In the genomic region with DNA sequence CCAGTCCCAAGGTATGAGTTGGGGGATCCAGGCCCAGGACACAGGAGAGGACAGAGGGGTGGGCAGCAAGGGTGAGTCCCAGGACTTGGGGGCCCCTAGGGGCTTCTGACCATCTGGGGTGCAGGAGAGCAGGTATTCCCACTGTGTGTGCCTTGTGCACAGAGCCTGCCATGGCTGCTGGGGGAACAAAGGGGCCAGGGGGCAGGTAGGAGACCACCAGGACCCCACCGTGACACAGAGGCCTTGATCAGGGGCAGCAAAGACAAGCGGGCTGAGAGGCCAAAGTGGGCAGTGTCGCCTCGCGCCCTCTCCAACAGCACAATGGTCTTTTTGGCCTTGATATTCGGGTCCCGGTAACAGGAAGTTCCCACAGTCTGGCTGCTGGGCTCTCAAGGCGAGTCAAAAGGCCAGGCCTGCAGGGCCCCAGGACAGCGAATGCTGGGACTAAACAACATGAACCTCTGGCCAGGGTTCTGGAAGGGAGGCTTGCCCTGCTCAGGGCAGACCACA, we compare ENCODE assay signal across 14 cellular contexts. TPM values are rescaled to one million over a fixed set of nuclear protein-coding genes. Genes with fewer than 3 reads are reported as not detected.
DNase-seq lines count a peak whose midpoint lies in the region; ATAC-seq and TF ChIP-seq lines count a peak whose summit lies in the region.
"Had no signal": no experiment of that assay in that cellular context is flagged by ENCODE, and none has a peak within 500 bp of the region (broad histone marks: within the 10 kb centered on the region; RNA-seq: fewer than 3 reads in every experiment).

No MANE protein-coding gene starts in this region.

- no peak for DNase-seq in left ventricle myocardium inferior
- DNase-seq in left ventricle myocardium superior: no peak
- DNase-seq in activated B cell treated with CpG ODN at 0.5 μM for 24 hours: no peak
- DNase-seq in mesenchymal stem cell: no peak
- no peak for DNase-seq in tibial artery
- DNase-seq in KG1 (lab: John Stamatoyannopoulos, UW): no peak
- DNase-seq: NCI-H1417, NCI-H446 treated with DMSO at 0.1 percent for 48 hours, small intestine had no signal

- H2AFZ ChIP-seq in mesenchymal stem cell (ENCODE audit: low read depth, low read length): peak overlapping the region; percentile 23

- H3K18ac ChIP-seq in mesenchymal stem cell (ENCODE audit: low read depth in 1 of 2, low read length in 2 of 2): peak overlapping the region; percentile 49 to 74

- peaks cover 96% of the 10 kb centered on the region for H3K4me1 Mint-ChIP-seq in activated B cell treated with CpG ODN at 0.5 μM for 24 hours

- no peak overlapping the region for H3K4me2 ChIP-seq in mesenchymal stem cell (ENCODE audit: low read length, poor library complexity, severe bottlenecking)

- TF ChIP-seq CTCF in left ventricle myocardium inferior (IDR thresholded peaks at IDR 0.05; ENCODE audit: borderline replicate concordance): no peak
- no peak for TF ChIP-seq CTCF in activated B cell treated with CpG ODN at 0.5 μM for 24 hours (IDR thresholded peaks at IDR 0.05)
- TF ChIP-seq CTCF in tibial artery (IDR thresholded peaks at IDR 0.05): no peak

- no peaks in the 10 kb centered on the region for H3K9me3 Mint-ChIP-seq in activated B cell treated with CpG ODN at 0.5 μM for 24 hours

- intact Hi-C loops in left ventricle myocardium inferior (cut with micrococcal nuclease) (no loop called here), left ventricle myocardium superior (cut with micrococcal nuclease) (no loop called here), activated B cell treated with CpG ODN at 0.5 μM for 24 hours (cut with micrococcal nuclease) (loop anchor here (1.0 to 10.0 kb wide), 3 partner anchors 12 to 549 kb away; no protein-coding TSS in a partner anchor), tibial artery (cut with DNase I; ENCODE audit: low total_unique reads) (loop anchor here (10.0 kb wide), 1 partner anchor 49 kb away; no protein-coding TSS in a partner anchor)

- no peak overlapping the region for H3K23ac ChIP-seq in mesenchymal stem cell (ENCODE audit: low read length in 2 of 2)

- H4K8ac ChIP-seq in mesenchymal stem cell (ENCODE audit: low read length): peak overlapping the region; percentile 1

- H3K14ac ChIP-seq in mesenchymal stem cell (ENCODE audit: low read length in 2 of 2): peak overlapping the region in 1 of 2 experiments; percentile 58

- WGBS in mesenchymal stem cell: 82% methylated on average over 9 of the region's 9 CpGs

- H3K27ac Mint-ChIP-seq in activated B cell treated with CpG ODN at 0.5 μM for 24 hours: peak overlapping the region; percentile 83

- H3K36me3 Mint-ChIP-seq in activated B cell treated with CpG ODN at 0.5 μM for 24 hours (ENCODE audit: low read depth): no peaks in the 10 kb centered on the region

- no peak overlapping the region for H2BK12ac ChIP-seq in mesenchymal stem cell (ENCODE audit: low read length in 2 of 2)

- H3K4ac ChIP-seq in mesenchymal stem cell (ENCODE audit: low read depth in 1 of 2, low read length in 2 of 2): no peak overlapping the region

- H2AK5ac ChIP-seq in mesenchymal stem cell (ENCODE audit: low read length, severe bottlenecking): no peak overlapping the region

- H3K36me3 ChIP-seq in left ventricle myocardium inferior: peaks cover 4% of the 10 kb centered on the region
- H3K36me3 ChIP-seq in mesenchymal stem cell (ENCODE audit: control insufficient read depth in 1 of 2, insufficient read depth in 2 of 2, low read depth in 1 of 2, low read length in 2 of 2): peaks cover 0 to 3% of the 10 kb centered on the region in 2 experiments
- peaks cover 0 to 6% (median 6%) of the 10 kb centered on the region in 3 donors for H3K36me3 ChIP-seq in tibial artery

- no peak overlapping the region for H2BK5ac ChIP-seq in mesenchymal stem cell (ENCODE audit: low read depth, low read length, poor library complexity, severe bottlenecking)

- H3K9me3 ChIP-seq in left ventricle myocardium inferior (replicated peaks): no peaks in the 10 kb centered on the region
- H3K9me3 ChIP-seq in mesenchymal stem cell (ENCODE audit: control insufficient read depth, low read length): no peaks in the 10 kb centered on the region
- H3K9me3 ChIP-seq in tibial artery: no peaks in the 10 kb centered on the region

- no peak overlapping the region for H3K4me3 ChIP-seq in left ventricle myocardium inferior
- no peak overlapping the region for H3K4me3 ChIP-seq in mesenchymal stem cell (ENCODE audit: insufficient read depth in 1 of 2, low read depth in 1 of 2, low read length in 2 of 2)
- H3K4me3 ChIP-seq in tibial artery: no peak overlapping the region
- H3K4me3 ChIP-seq: SK-N-MC had no signal

- POLR2A ChIA-PET in activated B cell treated with CpG ODN at 0.5 μM for 24 hours (lab: Charles Lee): interaction anchor here (0.7 to 1.0 kb wide), 2 partner anchors 28 to 107 kb away, joined by 3 read pairs; a partner anchor contains a TSS

- H3K27ac ChIP-seq in left ventricle myocardium inferior (replicated peaks) (peak overlapping the region; percentile 94), mesenchymal stem cell (ENCODE audit: low read length, poor library complexity, severe bottlenecking) (no peak overlapping the region), tibial artery (peak overlapping the region; percentile 10 to 48)
- H3K27ac ChIP-seq: SK-N-MC had no signal

- peak overlapping the region; percentile 52 for H3K4me3 Mint-ChIP-seq in activated B cell treated with CpG ODN at 0.5 μM for 24 hours

- H3K27me3 ChIP-seq in left ventricle myocardium inferior (ENCODE audit: low read depth): no peaks in the 10 kb centered on the region
- no peaks in the 10 kb centered on the region for H3K27me3 ChIP-seq in mesenchymal stem cell (ENCODE audit: control insufficient read depth in 1 of 2, insufficient read depth in 1 of 2, low read length in 2 of 2)
- H3K27me3 ChIP-seq in tibial artery: no peaks in the 10 kb centered on the region

- H2BK15ac ChIP-seq in mesenchymal stem cell (ENCODE audit: low read depth, poor library complexity, severe bottlenecking): no peak overlapping the region

- CTCF ChIA-PET in activated B cell treated with CpG ODN at 0.5 μM for 24 hours (lab: Charles Lee): interaction anchor here (0.7 kb wide), 1 partner anchor 42 kb away, joined by 3 read pairs; no protein-coding TSS in a partner anchor

- H2BK120ac ChIP-seq in mesenchymal stem cell (ENCODE audit: low read depth, low read length): no peak overlapping the region

- H4K91ac ChIP-seq in mesenchymal stem cell (ENCODE audit: low read length): peak overlapping the region; percentile 52

- H3K79me1 ChIP-seq in mesenchymal stem cell (replicated peaks; ENCODE audit: low read length, poor library complexity, severe bottlenecking): no peaks in the 10 kb centered on the region

- H3K27me3 Mint-ChIP-seq in activated B cell treated with CpG ODN at 0.5 μM for 24 hours: no peaks in the 10 kb centered on the region

- peaks cover 100% of the 10 kb centered on the region for H3K4me1 ChIP-seq in left ventricle myocardium inferior
- H3K4me1 ChIP-seq in mesenchymal stem cell (ENCODE audit: control insufficient read depth, insufficient read depth, low read depth, low read length): peaks cover 27% of the 10 kb centered on the region
- H3K4me1 ChIP-seq in tibial artery: peaks cover 0 to 57% (median 39%) of the 10 kb centered on the region in 4 donors

- no peak overlapping the region for H3K9ac ChIP-seq in mesenchymal stem cell (ENCODE audit: low read length)

- no peak for ATAC-seq in left ventricle myocardium superior
- ATAC-seq in activated B cell treated with CpG ODN at 0.5 μM for 24 hours (ENCODE audit: low read depth): no peak
- no peak for ATAC-seq in GM18502 (IDR thresholded peaks at IDR 0.05; ENCODE audit: poor library complexity, unreplicated experiment)
- no peak for ATAC-seq in HG02885 (IDR thresholded peaks at IDR 0.05; ENCODE audit: poor library complexity, unreplicated experiment)
- ATAC-seq: HCT116 had no signal

RNA-seq across cellular contexts. Expression of a gene that starts 12.3 kb away (rescaled TPM):
- total RNA-seq in left ventricle myocardium inferior (0.16 TPM), left ventricle myocardium superior (0.25 TPM), activated B cell treated with CpG ODN at 0.5 μM for 24 hours (not detected in 2 replicates)
- polyA plus RNA-seq in mesenchymal stem cell (2013, experiment 1 of 2): not detected
- polyA plus RNA-seq in mesenchymal stem cell (2013, experiment 2 of 2): not detected
- total RNA-seq: kidney epithelial cell had no signal

RNA-seq across cellular contexts. Expression of a gene that starts 41.7 kb away (rescaled TPM):
- total RNA-seq in left ventricle myocardium inferior (173 TPM), left ventricle myocardium superior (274 TPM), activated B cell treated with CpG ODN at 0.5 μM for 24 hours (5.1 and 5.3 TPM in 2 replicates)
- polyA plus RNA-seq in mesenchymal stem cell (2013, experiment 1 of 2): 37.6 TPM
- polyA plus RNA-seq in mesenchymal stem cell (2013, experiment 2 of 2): 36.4 TPM

Comparison
In these comparisons a context has a peak if more than half of its experiments do, and no peak if none do; other contexts are left out.
1. RNA of a gene that starts 41.7 kb away (total RNA-seq): 274 TPM in left ventricle myocardium superior (single experiment) and 173 TPM in left ventricle myocardium inferior (single experiment); 5.1 to 5.3 TPM in activated B cell treated with CpG ODN at 0.5 μM for 24 hours; every median in the first group is over 10 times any median in the second.
2. intact Hi-C loops: an anchor here in activated B cell treated with CpG ODN at 0.5 μM for 24 hours (1.0 to 10.0 kb wide) and tibial artery (10.0 kb wide); none called in left ventricle myocardium inferior and left ventricle myocardium superior.